In the genomic region with DNA sequence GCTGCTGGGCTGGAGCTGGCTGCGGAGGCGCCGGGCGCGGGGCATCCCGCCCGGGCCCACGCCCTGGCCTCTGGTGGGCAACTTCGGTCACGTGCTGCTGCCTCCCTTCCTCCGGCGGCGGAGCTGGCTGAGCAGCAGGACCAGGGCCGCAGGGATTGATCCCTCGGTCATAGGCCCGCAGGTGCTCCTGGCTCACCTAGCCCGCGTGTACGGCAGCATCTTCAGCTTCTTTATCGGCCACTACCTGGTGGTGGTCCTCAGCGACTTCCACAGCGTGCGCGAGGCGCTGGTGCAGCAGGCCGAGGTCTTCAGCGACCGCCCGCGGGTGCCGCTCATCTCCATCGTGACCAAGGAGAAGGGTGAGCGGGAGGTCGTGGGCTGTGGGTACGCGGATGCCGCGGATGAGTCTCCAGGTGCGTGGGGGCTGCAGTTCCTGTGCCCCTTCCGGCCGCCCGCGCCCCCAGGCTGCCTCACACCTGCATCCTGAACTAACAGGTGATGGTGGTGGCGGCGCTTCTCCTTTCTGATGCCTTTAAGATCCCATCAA, we compare ENCODE assay signal across 8 cellular contexts.
DNase-seq lines count a peak whose midpoint lies in the region; ATAC-seq and TF ChIP-seq lines count a peak whose summit lies in the region.

No MANE protein-coding gene starts in this region.

- H3K27me3 ChIP-seq in parathyroid adenoma (ENCODE audit: control insufficient read depth, insufficient read depth, low read length), result no peaks in the 10 kb centered on the region

- peak overlapping the region; percentile 87 for H2AFZ ChIP-seq in parathyroid adenoma

- DNase-seq in NCI-H1417 (lab: John Stamatoyannopoulos, UW) (peak; percentile 31 to 81 (median 81)), NCI-H1417 treated with DMSO at 0.1 percent for 48 hours (lab: John Stamatoyannopoulos, UW) (no peak), activated T-cell treated with anti-CD3 and anti-CD28 coated beads for 48 hours (ENCODE audit: low read depth) (peak; percentile 11), fibroblast of mammary gland (ENCODE audit: low read depth) (no peak), globus pallidus (ENCODE audit: low spot score) (no peak)

- H3K9ac ChIP-seq in parathyroid adenoma, result no peak overlapping the region

- H3K4me3 ChIP-seq in fibroblast of mammary gland (ENCODE audit: control insufficient read depth, low read depth, low read length) (peak overlapping the region; percentile 62), parathyroid adenoma (ENCODE audit: low read depth, low read length) (peak overlapping the region; percentile 69)

- H3K4me1 ChIP-seq in parathyroid adenoma, result peaks cover 4% of the 10 kb centered on the region

- no peaks in the 10 kb centered on the region for H3K79me2 ChIP-seq in parathyroid adenoma

- no peaks in the 10 kb centered on the region for H3K9me3 ChIP-seq in parathyroid adenoma (ENCODE audit: control insufficient read depth, low read length)

- ATAC-seq in HG03521 (IDR thresholded peaks at IDR 0.05; ENCODE audit: unreplicated experiment) (peak; percentile 17), GM18861 (IDR thresholded peaks at IDR 0.05; ENCODE audit: unreplicated experiment) (no peak)

- H3K4me2 ChIP-seq in parathyroid adenoma (ENCODE audit: low read length), result peak overlapping the region; percentile 90

- TF ChIP-seq CTCF in fibroblast of mammary gland (conservative IDR thresholded peaks at IDR 0.05; ENCODE audit: control insufficient read depth, insufficient read depth, low read depth, low read length) (no peak), parathyroid adenoma (IDR thresholded peaks at IDR 0.05) (no peak)

- no peak overlapping the region for H3K27ac ChIP-seq in parathyroid adenoma

- no peaks in the 10 kb centered on the region for H3K36me3 ChIP-seq in parathyroid adenoma (ENCODE audit: control insufficient read depth, insufficient read depth, low read length)

Comparison
In these comparisons a context has a peak if more than half of its experiments do, and no peak if none do; other contexts are left out.
1. DNase-seq: peak in NCI-H1417 (3 of 3) and activated T-cell treated with anti-CD3 and anti-CD28 coated beads for 48 hours (single experiment); none in NCI-H1417 treated with DMSO at 0.1 percent for 48 hours (single experiment), fibroblast of mammary gland (single experiment) and globus pallidus (single experiment).